In the genomic region with DNA sequence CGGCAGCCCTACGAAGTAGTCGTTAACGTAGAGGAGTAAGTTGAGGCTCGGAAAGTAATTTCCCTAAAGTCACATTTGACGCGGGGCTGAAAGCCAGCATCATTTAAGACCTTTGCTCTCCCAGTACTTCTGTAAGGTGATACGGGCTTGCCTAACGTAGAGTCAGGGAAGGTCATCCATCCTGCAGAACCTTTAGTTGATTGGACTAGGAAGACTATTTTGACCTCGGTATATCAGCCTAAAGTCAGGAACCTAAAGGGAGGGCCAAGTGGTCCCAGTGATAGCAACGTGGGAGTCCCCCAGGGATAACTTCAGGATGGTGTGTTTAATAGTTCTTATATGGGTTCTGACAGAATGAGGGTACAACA, we compare ENCODE assay signal across 1 cellular context.
TF ChIP-seq lines count a peak whose summit lies in the region.

No MANE protein-coding gene starts in this region.

TF ChIP-seq in IMR-90, 13 proteins besides CTCF, POLR2A, EP300 and RAD21 (continued from another document):
- TF ChIP-seq CEBPB (IDR thresholded peaks at IDR 0.05; ENCODE audit: low read depth, low read length): no peak
- TF ChIP-seq MAFK (IDR thresholded peaks at IDR 0.05; ENCODE audit: low read depth, low read length): no peak
- no peak for TF ChIP-seq MXI1 (IDR thresholded peaks at IDR 0.05; ENCODE audit: borderline replicate concordance, low read depth, low read length)
TF ChIP-seq in IMR-90: peak in this region for 0.
